8 cellular contexts compared by ENCODE assay signal in the genomic region with DNA sequence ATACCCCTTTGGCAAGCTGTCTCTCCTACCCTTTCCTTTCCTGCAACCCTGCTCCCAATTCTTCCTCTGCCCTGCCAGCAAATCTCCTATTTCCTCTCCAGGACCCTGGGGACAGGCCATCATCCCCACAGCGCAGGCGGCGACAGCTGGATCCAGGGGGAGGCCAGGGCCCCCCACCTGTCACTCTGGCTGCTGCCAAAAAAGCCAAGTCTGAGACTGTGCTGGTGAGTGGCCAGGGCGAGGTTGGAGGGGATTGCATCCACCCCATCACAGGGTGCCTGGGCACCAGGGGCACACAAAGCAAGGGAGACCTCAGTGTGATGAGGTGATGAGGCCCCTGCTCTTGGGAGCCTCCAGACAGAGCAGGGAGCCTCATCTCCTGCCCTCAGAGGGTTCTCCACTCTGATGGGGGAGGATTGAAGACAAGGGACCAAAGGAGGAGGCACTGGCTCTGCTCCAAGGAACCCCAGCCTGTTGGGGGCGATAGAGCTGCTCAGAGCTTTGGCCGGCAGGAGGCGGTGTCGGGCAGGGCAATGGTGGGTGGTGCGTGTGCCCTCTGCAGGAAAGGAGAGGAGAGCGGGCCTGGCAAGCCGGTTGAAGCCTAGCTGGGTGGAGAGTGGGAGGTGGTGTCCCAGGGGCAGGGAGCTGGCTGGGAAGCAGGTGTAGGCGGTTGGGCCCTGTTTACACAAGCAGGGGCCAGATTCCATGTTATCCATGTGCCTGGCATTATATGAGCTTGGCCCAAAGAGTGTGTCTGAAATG. TPM values are rescaled to one million over a fixed set of nuclear protein-coding genes. Genes with fewer than 3 reads are reported as not detected.
DNase-seq lines count a peak whose midpoint lies in the region; ATAC-seq and TF ChIP-seq lines count a peak whose summit lies in the region.

No MANE protein-coding gene starts in this region.

- peaks cover 0 to 10% (median 0%) of the 10 kb centered on the region in 3 donors for H3K4me1 ChIP-seq in gastroesophageal sphincter

- no peaks in the 10 kb centered on the region for H3K27me3 ChIP-seq in gastroesophageal sphincter

- H3K27ac ChIP-seq in gastroesophageal sphincter: peak overlapping the region in 2 of 4 donors; percentile 26 to 57

- H3K4me3 ChIP-seq in gastroesophageal sphincter: no peak overlapping the region

- WGBS in gastroesophageal sphincter (ENCODE audit: low coverage in 1 of 2), 2 donors: 90% methylated on average over 2 of the region's 12 CpGs; no CpG with 5 or more reads in 1 of the 2 donors

- peak overlapping the region; percentile 17 for H3K27ac Mint-ChIP-seq in stimulated activated memory B cell treated with anti-CD40 and anti-IgM and Interleukin-4, amounts not matched to agents 10 μg/mL and 1 μg/mL and 100 μg/mL, for 72 hours

- peaks cover 17% of the 10 kb centered on the region for H3K36me3 Mint-ChIP-seq in stimulated activated memory B cell treated with anti-CD40 and anti-IgM and Interleukin-4, amounts not matched to agents 10 μg/mL and 1 μg/mL and 100 μg/mL, for 72 hours

- in situ Hi-C loops in SK-MEL-5 (cut with HindIII; ENCODE audit: low pct_unique_long_range_greater_than_20kb, low sequenced_read_pairs): no loop called here

- TF ChIP-seq POLR2A in gastroesophageal sphincter (IDR thresholded peaks at IDR 0.05): no peak

- TF ChIP-seq CTCF in gastroesophageal sphincter (IDR thresholded peaks at IDR 0.05): peak in 3 of 4 experiments; percentile 53 to 68 (median 60)

- no peaks in the 10 kb centered on the region for H3K9me3 ChIP-seq in gastroesophageal sphincter

- H3K27me3 Mint-ChIP-seq in stimulated activated memory B cell treated with anti-CD40 and anti-IgM and Interleukin-4, amounts not matched to agents 10 μg/mL and 1 μg/mL and 100 μg/mL, for 72 hours: no peaks in the 10 kb centered on the region

- H3K9me3 Mint-ChIP-seq in stimulated activated memory B cell treated with anti-CD40 and anti-IgM and Interleukin-4, amounts not matched to agents 10 μg/mL and 1 μg/mL and 100 μg/mL, for 72 hours: no peaks in the 10 kb centered on the region

- DNase-seq in stimulated activated CD4-positive, alpha-beta T cell treated with anti-CD3 and anti-CD28 coated beads, Interleukin-4, amount 100 ng/mL, for 24 hours: peak; percentile 9
- no peak for DNase-seq in stimulated activated CD4-positive, alpha-beta T cell treated with anti-CD3 and anti-CD28 coated beads, Interleukin-4, amount 100 ng/mL, for 1 hour
- DNase-seq in SK-MEL-5 (ENCODE audit: low read depth, low spot score) (peak; percentile 88), activated gamma-delta T cell treated with Interleukin-2 at 50 U/mL for 16 hours (no peak), kidney tubule cell (ENCODE audit: low spot score) (no peak)

- no peak overlapping the region for H3K4me3 Mint-ChIP-seq in stimulated activated memory B cell treated with anti-CD40 and anti-IgM and Interleukin-4, amounts not matched to agents 10 μg/mL and 1 μg/mL and 100 μg/mL, for 72 hours

- peaks cover 27% of the 10 kb centered on the region for H3K4me1 Mint-ChIP-seq in stimulated activated memory B cell treated with anti-CD40 and anti-IgM and Interleukin-4, amounts not matched to agents 10 μg/mL and 1 μg/mL and 100 μg/mL, for 72 hours

- TF ChIP-seq EP300 in gastroesophageal sphincter (IDR thresholded peaks at IDR 0.05): no peak

- peaks cover 0 to 91% of the 10 kb centered on the region in 2 donors for H3K36me3 ChIP-seq in gastroesophageal sphincter

- peak; percentile 56 for ATAC-seq in gastroesophageal sphincter
- ATAC-seq in stimulated activated memory B cell treated with anti-CD40 and anti-IgM and Interleukin-4, amounts not matched to agents 10 μg/mL and 1 μg/mL and 100 μg/mL, for 72 hours: peak; percentile 19
- no peak for ATAC-seq in GM21737 (IDR thresholded peaks at IDR 0.05; ENCODE audit: unreplicated experiment)

RNA-seq across cellular contexts. Expression of gene PDK2, which starts 15.6 kb away (rescaled TPM):
- total RNA-seq in SK-MEL-5 (2014; rRNA removed; shearing (Covaris generic)): 9.5 TPM in 2 replicates
- 14.4 and 14.6 TPM in 2 replicates for polyA plus RNA-seq in SK-MEL-5 (2015; cell fraction: cytosol; rRNA removed)
- 16.1 and 34.6 TPM in 2 replicates for polyA plus RNA-seq in SK-MEL-5 (2015; cell fraction: nucleus; rRNA removed)
- total RNA-seq in gastroesophageal sphincter: 10 to 100 TPM; 31.6 to 70.6 (median 58.1) TPM

RNA-seq across cellular contexts. Expression of gene ITGA3, which starts 23.6 kb away (rescaled TPM):
- 25.1 and 29.1 TPM in 2 replicates for total RNA-seq in SK-MEL-5 (2014; rRNA removed; shearing (Covaris generic))
- 53.9 and 57.1 TPM in 2 replicates for polyA plus RNA-seq in SK-MEL-5 (2015; cell fraction: cytosol; rRNA removed)
- polyA plus RNA-seq in SK-MEL-5 (2015; cell fraction: nucleus; rRNA removed): 34.1 and 38.5 TPM in 2 replicates
- total RNA-seq in gastroesophageal sphincter: 100 to 1,000 TPM in 3 of 4 donors, 10 to 100 TPM in 1; 62.4 to 131 (median 124) TPM

RNA-seq across cellular contexts. Expression of gene SAMD14, which starts 50.4 kb away (rescaled TPM):
- 0.03 TPM in 1 of 2 replicates, not detected in the other for total RNA-seq in SK-MEL-5 (2014; rRNA removed; shearing (Covaris generic))
- polyA plus RNA-seq in SK-MEL-5 (2015; cell fraction: cytosol; rRNA removed): 0.58 and 1.5 TPM in 2 replicates
- polyA plus RNA-seq in SK-MEL-5 (2015; cell fraction: nucleus; rRNA removed): 0.21 TPM in 1 of 2 replicates, not detected in the other
- 1 to 10 TPM; 1.3 to 2.8 (median 2.3) TPM for total RNA-seq in gastroesophageal sphincter

Comparison
In these comparisons a context has a peak if more than half of its experiments do, and no peak if none do; other contexts are left out.
1. DNase-seq: peak in stimulated activated CD4-positive, alpha-beta T cell treated with anti-CD3 and anti-CD28 coated beads, Interleukin-4, amount 100 ng/mL, for 24 hours (single experiment) and SK-MEL-5 (single experiment); none in stimulated activated CD4-positive, alpha-beta T cell treated with anti-CD3 and anti-CD28 coated beads, Interleukin-4, amount 100 ng/mL, for 1 hour (single experiment), activated gamma-delta T cell treated with Interleukin-2 at 50 U/mL for 16 hours (single experiment) and kidney tubule cell (single experiment).